ENCODE assay signal across 8 cellular contexts in genomic region chr1:120609834-120610233, GRCh38.
DNase-seq lines count a peak whose midpoint lies in the region; ATAC-seq, FAIRE-seq and TF ChIP-seq lines count a peak whose summit lies in the region.
"Not testable (repeated sequence)": the region's sequence is repeated elsewhere in the genome, so short reads cannot be mapped to it uniquely, and the experiment has no call there.

No MANE protein-coding gene starts in this region.

- H3K4me1 ChIP-seq in RWPE2 (ENCODE audit: insufficient read depth, poor library complexity, severe bottlenecking); GM12878 (ENCODE audit: control insufficient read depth, insufficient read depth, low read length); gastroesophageal sphincter; right cardiac atrium (ENCODE audit: control insufficient read depth, insufficient read depth, low read length); aorta (ENCODE audit: control insufficient read depth in 1 of 2, insufficient read depth in 2 of 2, low read length in 2 of 2): not testable (repeated sequence)

- not testable (repeated sequence) for H3K4me3 ChIP-seq in RWPE2 (ENCODE audit: severe bottlenecking); GM12878; gastroesophageal sphincter; right cardiac atrium (ENCODE audit: low read length); aorta (ENCODE audit: low read length in 2 of 2)

- H3K4me1 Mint-ChIP-seq in activated CD8-positive, alpha-beta T cell treated with anti-CD3 and anti-CD28 coated beads, Interleukin-2, amount 10 ng/mL, durations not matched to agents 7 days and 5 days (ENCODE audit: low read depth); naive B cell: not testable (repeated sequence)

- not testable (repeated sequence) for H3K27me3 ChIP-seq in RWPE2 (ENCODE audit: insufficient read depth, poor library complexity, severe bottlenecking); GM12878 (replicated peaks in 1 of 2; ENCODE audit: control insufficient read depth in 2 of 2, insufficient read depth in 2 of 2, low read length in 1 of 2); gastroesophageal sphincter; right cardiac atrium (ENCODE audit: control insufficient read depth, insufficient read depth); aorta (ENCODE audit: control insufficient read depth in 1 of 2, insufficient read depth in 2 of 2, low read length in 1 of 2)

- H3K27ac Mint-ChIP-seq in activated CD8-positive, alpha-beta T cell treated with anti-CD3 and anti-CD28 coated beads, Interleukin-2, amount 10 ng/mL, durations not matched to agents 7 days and 5 days; naive B cell: not testable (repeated sequence)

- SMC1A ChIA-PET in GM12878 (lab: Charles Lee; ENCODE audit: uncharacterized antibody, unreplicated experiment) = not testable (repeated sequence)

- not testable (repeated sequence) for FAIRE-seq in GM12878 (lab: Jason Lieb, UNC)

- CTCF ChIA-PET in activated CD8-positive, alpha-beta T cell treated with anti-CD3 and anti-CD28 coated beads, Interleukin-2, amount 10 ng/mL, durations not matched to agents 7 days and 5 days (lab: Charles Lee); GM12878 (lab: Yijun Ruan, JAX): not testable (repeated sequence)

- H3K36me3 Mint-ChIP-seq in activated CD8-positive, alpha-beta T cell treated with anti-CD3 and anti-CD28 coated beads, Interleukin-2, amount 10 ng/mL, durations not matched to agents 7 days and 5 days (ENCODE audit: low read depth); naive B cell: not testable (repeated sequence)

- POLR2A ChIA-PET in activated CD8-positive, alpha-beta T cell treated with anti-CD3 and anti-CD28 coated beads, Interleukin-2, amount 10 ng/mL, durations not matched to agents 7 days and 5 days (lab: Charles Lee); GM12878 (lab: Charles Lee): not testable (repeated sequence)

- H3K9ac ChIP-seq in GM12878 (ENCODE audit: control insufficient read depth, insufficient read depth, low read length) = not testable (repeated sequence)

- not testable (repeated sequence) for TF ChIP-seq POLR2A in GM12878 (IDR thresholded peaks at IDR 0.05; ENCODE audit: low read depth, low read length); gastroesophageal sphincter (IDR thresholded peaks at IDR 0.05)

- not testable (repeated sequence) for H3K4me2 ChIP-seq in GM12878 (ENCODE audit: control insufficient read depth, insufficient read depth)

- not testable (repeated sequence) for H3K36me3 ChIP-seq in RWPE2 (ENCODE audit: low read depth); GM12878 (ENCODE audit: control insufficient read depth in 2 of 2, insufficient read depth in 2 of 2, low read length in 1 of 2); gastroesophageal sphincter; aorta (ENCODE audit: control insufficient read depth in 1 of 2, insufficient read depth in 2 of 2, low read length in 1 of 2)

- no CpG with 5 or more reads among the region's 6 CpGs for WGBS in GM12878 (ENCODE audit: insufficient coverage, insufficient replicate concordance, low lambda C conversion rate, missing lambda C conversion rate)
- WGBS in gastroesophageal sphincter (ENCODE audit: low coverage in 1 of 2), 2 donors = no CpG with 5 or more reads among the region's 6 CpGs
- whole genome bisulfite sequencing in right cardiac atrium = no CpG with 5 or more reads among the region's 6 CpGs
- no CpG with 5 or more reads among the region's 6 CpGs for WGBS in aorta, 2 donors

- intact Hi-C loops in GM12878 (cut with micrococcal nuclease; ENCODE audit: unreplicated experiment); right cardiac atrium (cut with DNase I); sciatic nerve (cut with DNase I); aorta (cut with DNase I): not testable (repeated sequence)

- H3K4me3 Mint-ChIP-seq in activated CD8-positive, alpha-beta T cell treated with anti-CD3 and anti-CD28 coated beads, Interleukin-2, amount 10 ng/mL, durations not matched to agents 7 days and 5 days; naive B cell: not testable (repeated sequence)

- not testable (repeated sequence) for H3K9me3 ChIP-seq in RWPE2 (ENCODE audit: severe bottlenecking); GM12878 (replicated peaks; ENCODE audit: control insufficient read depth, insufficient read depth, low read length); gastroesophageal sphincter; right cardiac atrium (ENCODE audit: control insufficient read depth, low read length); aorta (ENCODE audit: control insufficient read depth, low read length)

- H3K27me3 Mint-ChIP-seq in activated CD8-positive, alpha-beta T cell treated with anti-CD3 and anti-CD28 coated beads, Interleukin-2, amount 10 ng/mL, durations not matched to agents 7 days and 5 days (ENCODE audit: low read depth); naive B cell: not testable (repeated sequence)

- H3K9me3 Mint-ChIP-seq in activated CD8-positive, alpha-beta T cell treated with anti-CD3 and anti-CD28 coated beads, Interleukin-2, amount 10 ng/mL, durations not matched to agents 7 days and 5 days (ENCODE audit: insufficient read depth); naive B cell: not testable (repeated sequence)

- H3K27ac ChIP-seq in RWPE2 (ENCODE audit: poor library complexity, severe bottlenecking); GM12878 (ENCODE audit: control insufficient read depth, insufficient read depth); gastroesophageal sphincter; right cardiac atrium (ENCODE audit: low read length); aorta (ENCODE audit: low read depth in 1 of 2, low read length in 2 of 2): not testable (repeated sequence)

- not testable (repeated sequence) for H2AFZ ChIP-seq in GM12878 (ENCODE audit: control insufficient read depth, low read depth, low read length)

- RAD21 ChIA-PET in GM12878 (lab: Charles Lee; ENCODE audit: unreplicated experiment) = not testable (repeated sequence)

- not testable (repeated sequence) for H4K20me1 ChIP-seq in GM12878 (ENCODE audit: control insufficient read depth, insufficient read depth)

- in situ Hi-C loops in GM12878 (cut with MboI) = not testable (repeated sequence)

- DNase-seq in RWPE2 (ENCODE audit: low spot score); activated CD8-positive, alpha-beta T cell treated with anti-CD3 and anti-CD28 coated beads, Interleukin-2, amount 10 ng/mL, durations not matched to agents 7 days and 5 days; GM12878 (ENCODE audit: low read depth, low spot score); right cardiac atrium; naive B cell; sciatic nerve (ENCODE audit: low spot score); aorta: not testable (repeated sequence)

- BruUV-seq in GM12878 (replicated peaks; lab: Mats Ljungman, UMichigan) = not testable (repeated sequence)

- not testable (repeated sequence) for TF ChIP-seq RAD21 in GM12878 (IDR thresholded peaks at IDR 0.05; ENCODE audit: insufficient read depth, low read depth, low read length)

- TF ChIP-seq CTCF in RWPE2 (IDR thresholded peaks at IDR 0.05; ENCODE audit: poor library complexity, severe bottlenecking); GM12878 (IDR thresholded peaks at IDR 0.05 in 2 of 3, conservative IDR thresholded peaks at IDR 0.05 in 1 of 3; ENCODE audit: control insufficient read depth in 2 of 3, extremely low read depth in 1 of 3, insufficient read depth in 1 of 3, low read depth in 3 of 3, low read length in 3 of 3); gastroesophageal sphincter (IDR thresholded peaks at IDR 0.05): not testable (repeated sequence)

- not testable (repeated sequence) for TF ChIP-seq EP300 in GM12878 (IDR thresholded peaks at IDR 0.05; ENCODE audit: borderline replicate concordance in 1 of 2, control insufficient read depth in 1 of 2, low read depth in 2 of 2, low read length in 2 of 2); gastroesophageal sphincter (IDR thresholded peaks at IDR 0.05)

- not testable (repeated sequence) for H3K79me2 ChIP-seq in GM12878 (ENCODE audit: control insufficient read depth, insufficient read depth, low read length)

- ATAC-seq in RWPE2 (ENCODE audit: low read depth) (peak; percentile 63), GM12878 (peak; percentile 59), gastroesophageal sphincter (peak; percentile 76), right cardiac atrium (peak; percentile 81 to 85), naive B cell (ENCODE audit: low read depth in 2 of 2) (peak; percentile 50 to 57), sciatic nerve (peak; percentile 31), aorta (ENCODE audit: low FRiP score) (peak; percentile 81)
- peak; percentile 72 for ATAC-seq in activated CD8-positive, alpha-beta T cell treated with anti-CD3 and anti-CD28 coated beads, Interleukin-2, amount 10 ng/mL, durations not matched to agents 7 days and 5 days

Comparison
In these comparisons a context has a peak if more than half of its experiments do, and no peak if none do; other contexts are left out.
1. ATAC-seq: peak in every context shown above with its lines; median percentile 83 in right cardiac atrium; 81 in aorta; 76 in gastroesophageal sphincter; 72 in activated CD8-positive, alpha-beta T cell treated with anti-CD3 and anti-CD28 coated beads, Interleukin-2, amount 10 ng/mL, durations not matched to agents 7 days and 5 days; 63 in RWPE2; 59 in GM12878; 54 in naive B cell; 31 in sciatic nerve.